ENCODE assay signal across 1 cellular context in the genomic region with DNA sequence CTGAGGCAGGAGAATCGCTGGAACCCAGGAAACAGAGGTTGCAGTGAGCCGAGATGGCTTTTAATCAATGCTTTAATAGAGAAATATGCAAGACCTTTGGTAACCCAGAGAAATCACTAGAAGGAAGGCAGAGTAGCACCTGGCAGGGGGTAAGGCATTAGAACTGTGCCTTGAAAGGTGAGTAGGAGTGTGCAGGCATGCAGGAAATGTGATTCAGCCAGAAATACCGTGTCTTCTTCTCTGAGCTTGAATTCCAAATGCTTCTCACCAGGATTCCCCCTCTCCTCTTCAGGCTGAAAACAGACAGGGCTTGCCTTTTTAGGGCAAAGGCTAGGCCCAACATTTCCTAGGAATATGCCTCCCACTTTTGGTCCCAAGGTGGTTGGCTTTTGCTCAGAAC.
TF ChIP-seq lines count a peak whose summit lies in the region.

No MANE protein-coding gene starts in this region.

TF ChIP-seq in Ishikawa, 13 proteins besides CTCF, POLR2A, EP300 and RAD21:
- TF ChIP-seq, protein P1, sequence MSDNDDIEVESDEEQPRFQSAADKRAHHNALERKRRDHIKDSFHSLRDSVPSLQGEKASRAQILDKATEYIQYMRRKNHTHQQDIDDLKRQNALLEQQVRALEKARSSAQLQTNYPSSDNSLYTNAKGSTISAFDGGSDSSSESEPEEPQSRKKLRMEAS (IDR thresholded peaks at IDR 0.05), result peak; percentile 56; the same call in 1 of the 2 replicates
- TF ChIP-seq, protein P2, sequence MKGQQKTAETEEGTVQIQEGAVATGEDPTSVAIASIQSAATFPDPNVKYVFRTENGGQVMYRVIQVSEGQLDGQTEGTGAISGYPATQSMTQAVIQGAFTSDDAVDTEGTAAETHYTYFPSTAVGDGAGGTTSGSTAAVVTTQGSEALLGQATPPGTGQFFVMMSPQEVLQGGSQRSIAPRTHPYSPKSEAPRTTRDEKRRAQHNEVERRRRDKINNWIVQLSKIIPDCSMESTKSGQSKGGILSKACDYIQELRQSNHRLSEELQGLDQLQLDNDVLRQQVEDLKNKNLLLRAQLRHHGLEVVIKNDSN (IDR thresholded peaks at IDR 0.05), result no peak
- TF ChIP-seq TEAD4 (IDR thresholded peaks at IDR 0.05), result peak; percentile 84
